In the genomic region with DNA sequence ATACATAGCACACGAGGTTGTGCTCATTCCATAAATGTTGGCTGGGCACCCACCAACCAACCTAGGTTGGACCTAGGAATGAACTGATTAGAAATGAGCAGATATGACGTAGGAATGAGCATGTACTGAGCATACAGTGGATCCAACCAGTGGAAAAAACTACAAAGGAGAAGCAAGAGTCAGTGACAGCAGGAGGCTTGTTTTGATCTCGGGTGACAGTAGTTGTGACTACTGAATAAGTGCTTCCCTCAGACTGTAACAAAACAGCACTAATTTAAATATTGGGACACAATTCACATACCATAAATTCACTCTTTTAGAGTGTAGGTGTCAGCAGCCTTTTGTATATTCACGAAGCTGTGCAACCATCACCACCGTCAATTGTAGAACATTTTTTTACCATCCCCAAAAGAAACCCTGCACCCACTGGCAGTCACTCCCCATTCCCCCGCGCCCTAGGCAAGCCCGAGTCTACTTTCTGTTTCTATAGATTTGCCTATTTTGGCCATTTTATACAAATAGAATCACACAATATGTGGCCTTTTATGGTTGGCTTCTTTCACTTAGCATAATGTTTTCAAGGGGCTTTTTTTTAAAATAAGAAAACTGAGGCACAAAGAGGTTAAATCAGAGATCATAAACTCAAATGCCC, we compare ENCODE assay signal across 19 cellular contexts. TPM values are rescaled to one million over a fixed set of nuclear protein-coding genes. Genes with fewer than 3 reads are reported as not detected.
DNase-seq lines count a peak whose midpoint lies in the region; ATAC-seq and TF ChIP-seq lines count a peak whose summit lies in the region.
"Had no signal": no experiment of that assay in that cellular context is flagged by ENCODE, and none has a peak within 500 bp of the region (broad histone marks: within the 10 kb centered on the region; RNA-seq: fewer than 3 reads in every experiment).

No MANE protein-coding gene starts in this region.

- H3K9me3 ChIP-seq in OCI-LY7 (ENCODE audit: low read length): no peaks in the 10 kb centered on the region
- H3K9me3 ChIP-seq in hepatocyte (ENCODE audit: low read depth): no peaks in the 10 kb centered on the region
- H3K9me3 ChIP-seq: ascending aorta had no signal

- CTCF ChIA-PET in OCI-LY7 (lab: Charles Lee; ENCODE audit: unreplicated experiment): no interaction called here

- POLR2A ChIA-PET in OCI-LY7 (lab: Charles Lee): no interaction called here

- ATAC-seq in GM18517 (IDR thresholded peaks at IDR 0.05; ENCODE audit: unreplicated experiment) (peak; percentile 52), GM21423 (IDR thresholded peaks at IDR 0.05; ENCODE audit: unreplicated experiment) (peak; percentile 62), HG03066 (IDR thresholded peaks at IDR 0.05; ENCODE audit: low read depth, unreplicated experiment) (peak; percentile 50)
- ATAC-seq: right cardiac atrium, SK-N-SH treated with all-trans-retinoic acid at 6 μM for 48 hours had no signal

- DNase-seq in OCI-LY7 (ENCODE audit: low spot score) (no peak), ecto neural progenitor cell (ENCODE audit: low spot score) (no peak), brain microvascular endothelial cell (no peak), hepatocyte (ENCODE audit: low spot score) (no peak)
- no peak for DNase-seq in activated T-cell treated with anti-CD3 and anti-CD28 coated beads, Interleukin-2, amount 50 U/mL, for 1 hour
- DNase-seq: activated CD4-positive, CD25-positive, alpha-beta regulatory T cell; activated T-cell treated with anti-CD3 and anti-CD28 coated beads, Interleukin-2, amount 50 U/mL, for 24 hours; AML-193; effector CD8-positive, alpha-beta T cell; foreskin fibroblast; HFFc6; islet precursor cell; NCI-H2107; right cardiac atrium had no signal

- H3K4me1 ChIP-seq in OCI-LY7 (ENCODE audit: insufficient read depth, low read length, poor library complexity, severe bottlenecking) (peaks cover 23% of the 10 kb centered on the region), hepatocyte (ENCODE audit: insufficient read depth) (no peaks in the 10 kb centered on the region)
- H3K4me1 ChIP-seq: ascending aorta had no signal

- intact Hi-C loops in OCI-LY7 (cut with micrococcal nuclease; ENCODE audit: unreplicated experiment): no loop called here

- no peak for TF ChIP-seq CTCF in OCI-LY7 (conservative IDR thresholded peaks at IDR 0.05; ENCODE audit: low read length)
- no peak for TF ChIP-seq CTCF in brain microvascular endothelial cell (IDR thresholded peaks at IDR 0.05; ENCODE audit: low read depth, low read length, missing control alignments)
- TF ChIP-seq CTCF in hepatocyte (IDR thresholded peaks at IDR 0.05; ENCODE audit: poor library complexity): no peak

- H3K4me2 ChIP-seq in OCI-LY7 (ENCODE audit: low read length) (peak overlapping the region; percentile 46), hepatocyte (no peak overlapping the region)

- peaks cover 51% of the 10 kb centered on the region; the same call in 1 of the 2 replicates for H3K79me2 ChIP-seq in OCI-LY7 (ENCODE audit: insufficient read depth, low read depth, low read length)
- peaks cover 69% of the 10 kb centered on the region for H3K79me2 ChIP-seq in hepatocyte

- no peaks in the 10 kb centered on the region for H3K27me3 ChIP-seq in brain microvascular endothelial cell (replicated peaks)
- no peaks in the 10 kb centered on the region for H3K27me3 ChIP-seq in hepatocyte
- H3K27me3 ChIP-seq: ascending aorta had no signal

- no peak overlapping the region for H3K4me3 ChIP-seq in OCI-LY7 (ENCODE audit: low read depth, low read length, poor library complexity, severe bottlenecking)
- no peak overlapping the region for H3K4me3 ChIP-seq in brain microvascular endothelial cell (ENCODE audit: low read depth, low read length)
- no peak overlapping the region for H3K4me3 ChIP-seq in hepatocyte
- H3K4me3 ChIP-seq: ascending aorta had no signal

- H3K27ac ChIP-seq in OCI-LY7 (ENCODE audit: low read depth, low read length, poor library complexity, severe bottlenecking) (no peak overlapping the region), brain microvascular endothelial cell (no peak overlapping the region), hepatocyte (no peak overlapping the region)
- H3K27ac ChIP-seq: ascending aorta had no signal

- in situ Hi-C loops in brain microvascular endothelial cell (cut with HindIII; ENCODE audit: low pct_ligation_motif_present, low sequenced_read_pairs): no loop called here

- H3K36me3 ChIP-seq in OCI-LY7 (ENCODE audit: insufficient read depth, low read length) (peaks cover 21% of the 10 kb centered on the region), brain microvascular endothelial cell (replicated peaks) (peaks cover 2% of the 10 kb centered on the region), hepatocyte (replicated peaks; ENCODE audit: insufficient read depth, low read depth) (no peaks in the 10 kb centered on the region)
- H3K36me3 ChIP-seq: ascending aorta had no signal

- BruUV-seq in OCI-LY7 (replicated peaks; lab: Mats Ljungman, UMichigan): no TSS peak

- H2AFZ ChIP-seq in OCI-LY7 (ENCODE audit: low read length): no peak overlapping the region
- H2AFZ ChIP-seq in hepatocyte: no peak overlapping the region

- WGBS in hepatocyte (ENCODE audit: low lambda C conversion rate, missing lambda C conversion rate): 91% methylated on average over 8 of the region's 8 CpGs

- H3K9me2 ChIP-seq in OCI-LY7 (ENCODE audit: insufficient read depth, low read length) (no peaks in the 10 kb centered on the region), hepatocyte (replicated peaks; ENCODE audit: insufficient read depth) (no peaks in the 10 kb centered on the region)

- H4K20me1 ChIP-seq in OCI-LY7 (ENCODE audit: insufficient read depth, low read length) (peaks cover 19% of the 10 kb centered on the region; the same call in 1 of the 2 replicates), hepatocyte (ENCODE audit: insufficient read depth, poor library complexity, severe bottlenecking) (peaks cover 36% of the 10 kb centered on the region)

RNA-seq across cellular contexts. Expression of gene VAC14, which starts 7.0 kb away (rescaled TPM):
- 33.9 and 37.6 TPM in 2 replicates for total RNA-seq in OCI-LY7 (2014; rRNA removed; shearing (Covaris generic))
- total RNA-seq in OCI-LY7 (2022) (39.5 and 43.1 TPM in 2 replicates), hepatocyte (34.5 and 35.8 TPM in 2 replicates)
- polyA plus RNA-seq in hepatocyte: 49.4 and 51.4 TPM in 2 replicates
